Comparison of ENCODE assay signal across 1 cellular context in the genomic region with DNA sequence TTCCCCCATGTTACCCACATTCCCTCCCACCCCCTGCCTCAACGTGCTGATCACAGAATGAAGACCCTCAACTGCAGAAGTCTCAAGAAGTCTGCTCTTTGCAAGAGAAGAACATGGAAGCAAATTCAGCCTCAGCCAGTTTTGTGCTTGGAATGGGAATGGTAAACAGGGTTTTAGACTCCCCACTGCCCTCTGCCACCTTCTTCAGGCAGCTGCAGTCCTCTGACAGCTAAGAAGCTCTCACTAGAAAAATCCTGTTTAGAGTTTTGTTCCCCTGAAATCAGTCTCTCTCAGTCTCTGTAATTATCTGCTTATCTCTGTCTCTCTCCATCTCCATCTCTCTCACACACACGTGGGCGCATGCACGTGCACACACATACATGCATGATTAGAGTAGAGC.
TF ChIP-seq lines count a peak whose summit lies in the region.

No MANE protein-coding gene starts in this region.

TF ChIP-seq in H1, 55 proteins besides CTCF, POLR2A, EP300 and RAD21 (continued from another document):
- TF ChIP-seq, protein P1, sequence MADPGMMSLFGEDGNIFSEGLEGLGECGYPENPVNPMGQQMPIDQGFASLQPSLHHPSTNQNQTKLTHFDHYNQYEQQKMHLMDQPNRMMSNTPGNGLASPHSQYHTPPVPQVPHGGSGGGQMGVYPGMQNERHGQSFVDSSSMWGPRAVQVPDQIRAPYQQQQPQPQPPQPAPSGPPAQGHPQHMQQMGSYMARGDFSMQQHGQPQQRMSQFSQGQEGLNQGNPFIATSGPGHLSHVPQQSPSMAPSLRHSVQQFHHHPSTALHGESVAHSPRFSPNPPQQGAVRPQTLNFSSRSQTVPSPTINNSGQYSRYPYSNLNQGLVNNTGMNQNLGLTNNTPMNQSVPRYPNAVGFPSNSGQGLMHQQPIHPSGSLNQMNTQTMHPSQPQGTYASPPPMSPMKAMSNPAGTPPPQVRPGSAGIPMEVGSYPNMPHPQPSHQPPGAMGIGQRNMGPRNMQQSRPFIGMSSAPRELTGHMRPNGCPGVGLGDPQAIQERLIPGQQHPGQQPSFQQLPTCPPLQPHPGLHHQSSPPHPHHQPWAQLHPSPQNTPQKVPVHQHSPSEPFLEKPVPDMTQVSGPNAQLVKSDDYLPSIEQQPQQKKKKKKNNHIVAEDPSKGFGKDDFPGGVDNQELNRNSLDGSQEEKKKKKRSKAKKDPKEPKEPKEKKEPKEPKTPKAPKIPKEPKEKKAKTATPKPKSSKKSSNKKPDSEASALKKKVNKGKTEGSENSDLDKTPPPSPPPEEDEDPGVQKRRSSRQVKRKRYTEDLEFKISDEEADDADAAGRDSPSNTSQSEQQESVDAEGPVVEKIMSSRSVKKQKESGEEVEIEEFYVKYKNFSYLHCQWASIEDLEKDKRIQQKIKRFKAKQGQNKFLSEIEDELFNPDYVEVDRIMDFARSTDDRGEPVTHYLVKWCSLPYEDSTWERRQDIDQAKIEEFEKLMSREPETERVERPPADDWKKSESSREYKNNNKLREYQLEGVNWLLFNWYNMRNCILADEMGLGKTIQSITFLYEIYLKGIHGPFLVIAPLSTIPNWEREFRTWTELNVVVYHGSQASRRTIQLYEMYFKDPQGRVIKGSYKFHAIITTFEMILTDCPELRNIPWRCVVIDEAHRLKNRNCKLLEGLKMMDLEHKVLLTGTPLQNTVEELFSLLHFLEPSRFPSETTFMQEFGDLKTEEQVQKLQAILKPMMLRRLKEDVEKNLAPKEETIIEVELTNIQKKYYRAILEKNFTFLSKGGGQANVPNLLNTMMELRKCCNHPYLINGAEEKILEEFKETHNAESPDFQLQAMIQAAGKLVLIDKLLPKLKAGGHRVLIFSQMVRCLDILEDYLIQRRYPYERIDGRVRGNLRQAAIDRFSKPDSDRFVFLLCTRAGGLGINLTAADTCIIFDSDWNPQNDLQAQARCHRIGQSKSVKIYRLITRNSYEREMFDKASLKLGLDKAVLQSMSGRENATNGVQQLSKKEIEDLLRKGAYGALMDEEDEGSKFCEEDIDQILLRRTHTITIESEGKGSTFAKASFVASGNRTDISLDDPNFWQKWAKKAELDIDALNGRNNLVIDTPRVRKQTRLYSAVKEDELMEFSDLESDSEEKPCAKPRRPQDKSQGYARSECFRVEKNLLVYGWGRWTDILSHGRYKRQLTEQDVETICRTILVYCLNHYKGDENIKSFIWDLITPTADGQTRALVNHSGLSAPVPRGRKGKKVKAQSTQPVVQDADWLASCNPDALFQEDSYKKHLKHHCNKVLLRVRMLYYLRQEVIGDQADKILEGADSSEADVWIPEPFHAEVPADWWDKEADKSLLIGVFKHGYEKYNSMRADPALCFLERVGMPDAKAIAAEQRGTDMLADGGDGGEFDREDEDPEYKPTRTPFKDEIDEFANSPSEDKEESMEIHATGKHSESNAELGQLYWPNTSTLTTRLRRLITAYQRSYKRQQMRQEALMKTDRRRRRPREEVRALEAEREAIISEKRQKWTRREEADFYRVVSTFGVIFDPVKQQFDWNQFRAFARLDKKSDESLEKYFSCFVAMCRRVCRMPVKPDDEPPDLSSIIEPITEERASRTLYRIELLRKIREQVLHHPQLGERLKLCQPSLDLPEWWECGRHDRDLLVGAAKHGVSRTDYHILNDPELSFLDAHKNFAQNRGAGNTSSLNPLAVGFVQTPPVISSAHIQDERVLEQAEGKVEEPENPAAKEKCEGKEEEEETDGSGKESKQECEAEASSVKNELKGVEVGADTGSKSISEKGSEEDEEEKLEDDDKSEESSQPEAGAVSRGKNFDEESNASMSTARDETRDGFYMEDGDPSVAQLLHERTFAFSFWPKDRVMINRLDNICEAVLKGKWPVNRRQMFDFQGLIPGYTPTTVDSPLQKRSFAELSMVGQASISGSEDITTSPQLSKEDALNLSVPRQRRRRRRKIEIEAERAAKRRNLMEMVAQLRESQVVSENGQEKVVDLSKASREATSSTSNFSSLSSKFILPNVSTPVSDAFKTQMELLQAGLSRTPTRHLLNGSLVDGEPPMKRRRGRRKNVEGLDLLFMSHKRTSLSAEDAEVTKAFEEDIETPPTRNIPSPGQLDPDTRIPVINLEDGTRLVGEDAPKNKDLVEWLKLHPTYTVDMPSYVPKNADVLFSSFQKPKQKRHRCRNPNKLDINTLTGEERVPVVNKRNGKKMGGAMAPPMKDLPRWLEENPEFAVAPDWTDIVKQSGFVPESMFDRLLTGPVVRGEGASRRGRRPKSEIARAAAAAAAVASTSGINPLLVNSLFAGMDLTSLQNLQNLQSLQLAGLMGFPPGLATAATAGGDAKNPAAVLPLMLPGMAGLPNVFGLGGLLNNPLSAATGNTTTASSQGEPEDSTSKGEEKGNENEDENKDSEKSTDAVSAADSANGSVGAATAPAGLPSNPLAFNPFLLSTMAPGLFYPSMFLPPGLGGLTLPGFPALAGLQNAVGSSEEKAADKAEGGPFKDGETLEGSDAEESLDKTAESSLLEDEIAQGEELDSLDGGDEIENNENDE (IDR thresholded peaks at IDR 0.05; ENCODE audit: insufficient replicate concordance, low read length): no peak
- no peak for TF ChIP-seq KDM5A (IDR thresholded peaks at IDR 0.05; ENCODE audit: low read length)
- TF ChIP-seq ZNF274 (IDR thresholded peaks at IDR 0.05; ENCODE audit: borderline replicate concordance, extremely low read depth, low read length): no peak
- TF ChIP-seq NRF1 (IDR thresholded peaks at IDR 0.05; ENCODE audit: low read depth, low read length): no peak
- no peak for TF ChIP-seq SP4 (IDR thresholded peaks at IDR 0.05; ENCODE audit: low read length)
- no peak for TF ChIP-seq CHD1 (IDR thresholded peaks at IDR 0.05; ENCODE audit: low read depth, low read length)
- no peak for TF ChIP-seq BACH1 (IDR thresholded peaks at IDR 0.05; ENCODE audit: low read length)
- no peak for TF ChIP-seq RFX5 (IDR thresholded peaks at IDR 0.05; ENCODE audit: borderline replicate concordance, low read depth, low read length)
- TF ChIP-seq SP2 (IDR thresholded peaks at IDR 0.05; ENCODE audit: low read length): no peak
- no peak for TF ChIP-seq TBP (IDR thresholded peaks at IDR 0.05; ENCODE audit: low read depth, low read length)
- no peak for TF ChIP-seq JUN (IDR thresholded peaks at IDR 0.05; ENCODE audit: low read depth, low read length)
- TF ChIP-seq JUND (IDR thresholded peaks at IDR 0.05; ENCODE audit: low read length): no peak
- TF ChIP-seq MAFK (IDR thresholded peaks at IDR 0.05; ENCODE audit: low read depth, low read length): no peak
- no peak for TF ChIP-seq EZH2 (IDR thresholded peaks at IDR 0.05; ENCODE audit: low read depth, low read length, severe bottlenecking)
